ENCODE assay signal across 8 cellular contexts in genomic region chr18:9771261-9771976, GRCh38.
DNase-seq lines count a peak whose midpoint lies in the region; ATAC-seq and TF ChIP-seq lines count a peak whose summit lies in the region.

No MANE protein-coding gene starts in this region.

- no peak overlapping the region for H3K27ac Mint-ChIP-seq in Calu3 (ENCODE audit: unreplicated experiment)

- no peaks in the 10 kb centered on the region for H3K36me3 Mint-ChIP-seq in Calu3 (ENCODE audit: insufficient read depth, unreplicated experiment)

- DNase-seq in Calu3 (peak; percentile 92), NCI-H748 (lab: John Stamatoyannopoulos, UW; ENCODE audit: unreplicated experiment) (peak; percentile 78), erythroblast (lab: John Stamatoyannopoulos, UW) (peak; percentile 81 to 91), mucosa of gallbladder (ENCODE audit: low spot score) (peak; percentile 80), KG1 (lab: John Stamatoyannopoulos, UW) (no peak)
- peak; percentile 14 to 19 for DNase-seq in activated CD8-positive, alpha-beta memory T cell treated with anti-CD3 and anti-CD28 coated beads for 4 hours (ENCODE audit: low read depth in 2 of 2)
- DNase-seq in stimulated activated CD8-positive, alpha-beta memory T cell treated with anti-CD3 and anti-CD28 coated beads, Interleukin-4, amount 100 ng/mL, for 24 hours (ENCODE audit: low read depth), result peak; percentile 40

- no peak overlapping the region for H3K4me3 Mint-ChIP-seq in Calu3 (ENCODE audit: low read depth, unreplicated experiment)

- peaks cover 14% of the 10 kb centered on the region for H3K27me3 Mint-ChIP-seq in Calu3 (ENCODE audit: unreplicated experiment)

- no peaks in the 10 kb centered on the region for H3K9me3 Mint-ChIP-seq in Calu3 (ENCODE audit: low read depth, unreplicated experiment)

- TF ChIP-seq CTCF in Calu3 (IDR thresholded peaks at IDR 0.05; ENCODE audit: unreplicated experiment), result peak; percentile 97

- intact Hi-C loops in Calu3 (cut with micrococcal nuclease; ENCODE audit: unreplicated experiment), result loop anchor here (1.0 kb wide), 1 partner anchor 88 kb away; no protein-coding TSS in a partner anchor

- no TSS peak for BruUV-seq in Calu3 (replicated peaks; lab: Mats Ljungman, UMichigan)

- peak; percentile 54 for ATAC-seq in GM21737 (IDR thresholded peaks at IDR 0.05; ENCODE audit: unreplicated experiment)

- peaks cover 9% of the 10 kb centered on the region for H3K4me1 Mint-ChIP-seq in Calu3 (ENCODE audit: low read depth, unreplicated experiment)

- no peak for TF ChIP-seq POLR2A in erythroblast (IDR thresholded peaks at IDR 0.05; ENCODE audit: low read length)

- CTCF ChIA-PET in Calu3 (lab: Charles Lee), result interaction anchor here (0.7 kb wide), 1 partner anchor 636 kb away, joined by 14 read pairs; no protein-coding TSS in a partner anchor
